11 cellular contexts compared by ENCODE assay signal in genomic region chr14:68841030-68841809, GRCh38. TPM values are rescaled to one million over a fixed set of nuclear protein-coding genes. Genes with fewer than 3 reads are reported as not detected.
DNase-seq lines count a peak whose midpoint lies in the region; ATAC-seq and TF ChIP-seq lines count a peak whose summit lies in the region.
"Had no signal": no experiment of that assay in that cellular context is flagged by ENCODE, and none has a peak within 500 bp of the region (broad histone marks: within the 10 kb centered on the region; RNA-seq: fewer than 3 reads in every experiment).

No MANE protein-coding gene starts in this region.

- ATAC-seq in activated CD8-positive, alpha-beta T cell treated with anti-CD3 and anti-CD28 coated beads for 36 hours: peak; percentile 40
- no peak for ATAC-seq in activated CD8-positive, alpha-beta T cell treated with anti-CD3 and anti-CD28 coated beads, Interleukin-2, amount 10 ng/mL, durations not matched to agents 7 days and 5 days
- no peak for ATAC-seq in GM18870 (IDR thresholded peaks at IDR 0.05; ENCODE audit: unreplicated experiment)

- DNase-seq in activated CD8-positive, alpha-beta T cell treated with anti-CD3 and anti-CD28 coated beads for 36 hours: peak; percentile 54
- no peak for DNase-seq in activated CD8-positive, alpha-beta T cell treated with anti-CD3 and anti-CD28 coated beads, Interleukin-2, amount 10 ng/mL, durations not matched to agents 7 days and 5 days
- DNase-seq in activated naive CD8-positive, alpha-beta T cell treated with anti-CD3 and anti-CD28 coated beads for 36 hours: no peak
- DNase-seq in iris pigment epithelial cell (ENCODE audit: low read depth) (peak; percentile 58), 8988T (no peak), cerebellar nuclear complex (lab: John Stamatoyannopoulos, UW) (no peak)
- DNase-seq: NCI-H1105 treated with DMSO at 0.1 percent for 48 hours, thyroid gland had no signal

- intact Hi-C loops in activated CD8-positive, alpha-beta T cell treated with anti-CD3 and anti-CD28 coated beads for 36 hours (cut with micrococcal nuclease): no loop called here

- TF ChIP-seq CTCF in activated CD8-positive, alpha-beta T cell treated with anti-CD3 and anti-CD28 coated beads for 36 hours (IDR thresholded peaks at IDR 0.05): no peak

- peaks cover 39% of the 10 kb centered on the region for H3K4me1 Mint-ChIP-seq in activated CD8-positive, alpha-beta T cell treated with anti-CD3 and anti-CD28 coated beads for 36 hours (ENCODE audit: low read depth)
- peaks cover 19% of the 10 kb centered on the region for H3K4me1 Mint-ChIP-seq in activated CD8-positive, alpha-beta T cell treated with anti-CD3 and anti-CD28 coated beads, Interleukin-2, amount 10 ng/mL, durations not matched to agents 7 days and 5 days (ENCODE audit: low read depth)
- peaks cover 41% of the 10 kb centered on the region for H3K4me1 Mint-ChIP-seq in activated naive CD8-positive, alpha-beta T cell treated with anti-CD3 and anti-CD28 coated beads for 36 hours
- H3K4me1 Mint-ChIP-seq in stimulated activated naive CD8-positive, alpha-beta T cell treated with anti-CD3 and anti-CD28 coated beads, Interleukin-15, Interleukin-2, amounts not matched to agents 100 ng/mL and 50 ng/mL, for 24 hours (ENCODE audit: low read depth): peaks cover 48% of the 10 kb centered on the region

- POLR2A ChIA-PET in activated CD8-positive, alpha-beta T cell treated with anti-CD3 and anti-CD28 coated beads for 36 hours (lab: Charles Lee): no interaction called here
- POLR2A ChIA-PET in activated CD8-positive, alpha-beta T cell treated with anti-CD3 and anti-CD28 coated beads, Interleukin-2, amount 10 ng/mL, durations not matched to agents 7 days and 5 days (lab: Charles Lee): no interaction called here

- CTCF ChIA-PET in activated CD8-positive, alpha-beta T cell treated with anti-CD3 and anti-CD28 coated beads for 36 hours (lab: Charles Lee): interaction anchor here (1.2 to 5.9 kb wide), 5 partner anchors 16 to 897 kb away, joined by 3 to 68 read pairs (median 4); no protein-coding TSS in a partner anchor
- CTCF ChIA-PET in activated CD8-positive, alpha-beta T cell treated with anti-CD3 and anti-CD28 coated beads, Interleukin-2, amount 10 ng/mL, durations not matched to agents 7 days and 5 days (lab: Charles Lee): no interaction called here

- H3K27ac Mint-ChIP-seq in activated CD8-positive, alpha-beta T cell treated with anti-CD3 and anti-CD28 coated beads for 36 hours: peak overlapping the region; percentile 86
- no peak overlapping the region for H3K27ac Mint-ChIP-seq in activated CD8-positive, alpha-beta T cell treated with anti-CD3 and anti-CD28 coated beads, Interleukin-2, amount 10 ng/mL, durations not matched to agents 7 days and 5 days
- H3K27ac Mint-ChIP-seq in activated naive CD8-positive, alpha-beta T cell treated with anti-CD3 and anti-CD28 coated beads for 36 hours: peak overlapping the region; percentile 86
- H3K27ac Mint-ChIP-seq in stimulated activated naive CD8-positive, alpha-beta T cell treated with anti-CD3 and anti-CD28 coated beads, Interleukin-15, Interleukin-2, amounts not matched to agents 100 ng/mL and 50 ng/mL, for 24 hours: peak overlapping the region; percentile 87

- peaks cover 10% of the 10 kb centered on the region for H3K9me3 Mint-ChIP-seq in activated CD8-positive, alpha-beta T cell treated with anti-CD3 and anti-CD28 coated beads for 36 hours
- peaks cover 4% of the 10 kb centered on the region for H3K9me3 Mint-ChIP-seq in activated CD8-positive, alpha-beta T cell treated with anti-CD3 and anti-CD28 coated beads, Interleukin-2, amount 10 ng/mL, durations not matched to agents 7 days and 5 days (ENCODE audit: insufficient read depth)
- H3K9me3 Mint-ChIP-seq in activated naive CD8-positive, alpha-beta T cell treated with anti-CD3 and anti-CD28 coated beads for 36 hours: peaks cover 18% of the 10 kb centered on the region
- H3K9me3 Mint-ChIP-seq in stimulated activated naive CD8-positive, alpha-beta T cell treated with anti-CD3 and anti-CD28 coated beads, Interleukin-15, Interleukin-2, amounts not matched to agents 100 ng/mL and 50 ng/mL, for 24 hours: peaks cover 9% of the 10 kb centered on the region

- no peaks in the 10 kb centered on the region for H3K27me3 Mint-ChIP-seq in activated CD8-positive, alpha-beta T cell treated with anti-CD3 and anti-CD28 coated beads for 36 hours
- no peaks in the 10 kb centered on the region for H3K27me3 Mint-ChIP-seq in activated CD8-positive, alpha-beta T cell treated with anti-CD3 and anti-CD28 coated beads, Interleukin-2, amount 10 ng/mL, durations not matched to agents 7 days and 5 days (ENCODE audit: low read depth)
- H3K27me3 Mint-ChIP-seq in activated naive CD8-positive, alpha-beta T cell treated with anti-CD3 and anti-CD28 coated beads for 36 hours: no peaks in the 10 kb centered on the region
- peaks cover 6% of the 10 kb centered on the region for H3K27me3 Mint-ChIP-seq in stimulated activated naive CD8-positive, alpha-beta T cell treated with anti-CD3 and anti-CD28 coated beads, Interleukin-15, Interleukin-2, amounts not matched to agents 100 ng/mL and 50 ng/mL, for 24 hours

- peak overlapping the region; percentile 4 for H3K4me3 Mint-ChIP-seq in activated CD8-positive, alpha-beta T cell treated with anti-CD3 and anti-CD28 coated beads for 36 hours
- H3K4me3 Mint-ChIP-seq in activated CD8-positive, alpha-beta T cell treated with anti-CD3 and anti-CD28 coated beads, Interleukin-2, amount 10 ng/mL, durations not matched to agents 7 days and 5 days: no peak overlapping the region
- H3K4me3 Mint-ChIP-seq in activated naive CD8-positive, alpha-beta T cell treated with anti-CD3 and anti-CD28 coated beads for 36 hours: peak overlapping the region; percentile 49
- H3K4me3 Mint-ChIP-seq in stimulated activated naive CD8-positive, alpha-beta T cell treated with anti-CD3 and anti-CD28 coated beads, Interleukin-15, Interleukin-2, amounts not matched to agents 100 ng/mL and 50 ng/mL, for 24 hours: peak overlapping the region; percentile 46
- H3K4me3 Mint-ChIP-seq: brain had no signal

- H3K36me3 Mint-ChIP-seq in activated CD8-positive, alpha-beta T cell treated with anti-CD3 and anti-CD28 coated beads for 36 hours (ENCODE audit: low read depth): peaks cover 9% of the 10 kb centered on the region
- H3K36me3 Mint-ChIP-seq in activated CD8-positive, alpha-beta T cell treated with anti-CD3 and anti-CD28 coated beads, Interleukin-2, amount 10 ng/mL, durations not matched to agents 7 days and 5 days (ENCODE audit: low read depth): peaks cover 4% of the 10 kb centered on the region
- H3K36me3 Mint-ChIP-seq in activated naive CD8-positive, alpha-beta T cell treated with anti-CD3 and anti-CD28 coated beads for 36 hours: peaks cover 24% of the 10 kb centered on the region
- H3K36me3 Mint-ChIP-seq in stimulated activated naive CD8-positive, alpha-beta T cell treated with anti-CD3 and anti-CD28 coated beads, Interleukin-15, Interleukin-2, amounts not matched to agents 100 ng/mL and 50 ng/mL, for 24 hours (ENCODE audit: low read depth): peaks cover 10% of the 10 kb centered on the region

RNA-seq across cellular contexts. Expression of gene ZFP36L1, which starts 48.4 kb away (rescaled TPM):
- total RNA-seq in activated CD8-positive, alpha-beta T cell treated with anti-CD3 and anti-CD28 coated beads for 36 hours: 10 to 100 TPM; 57.4 to 60.6 TPM
- 10 to 100 TPM; 63.3 to 73.2 TPM for total RNA-seq in activated CD8-positive, alpha-beta T cell treated with anti-CD3 and anti-CD28 coated beads, Interleukin-2, amount 10 ng/mL, durations not matched to agents 7 days and 5 days
- 10 to 100 TPM; 84.4 to 86.2 TPM for total RNA-seq in activated naive CD8-positive, alpha-beta T cell treated with anti-CD3 and anti-CD28 coated beads for 36 hours

Comparison
In these comparisons a context has a peak if more than half of its experiments do, and no peak if none do; other contexts are left out.
1. DNase-seq: peak in activated CD8-positive, alpha-beta T cell treated with anti-CD3 and anti-CD28 coated beads for 36 hours (single experiment) and iris pigment epithelial cell (single experiment); none in activated CD8-positive, alpha-beta T cell treated with anti-CD3 and anti-CD28 coated beads, Interleukin-2, amount 10 ng/mL, durations not matched to agents 7 days and 5 days (single experiment), activated naive CD8-positive, alpha-beta T cell treated with anti-CD3 and anti-CD28 coated beads for 36 hours (single experiment), 8988T (single experiment) and cerebellar nuclear complex (0 of 2).